In the genomic region with DNA sequence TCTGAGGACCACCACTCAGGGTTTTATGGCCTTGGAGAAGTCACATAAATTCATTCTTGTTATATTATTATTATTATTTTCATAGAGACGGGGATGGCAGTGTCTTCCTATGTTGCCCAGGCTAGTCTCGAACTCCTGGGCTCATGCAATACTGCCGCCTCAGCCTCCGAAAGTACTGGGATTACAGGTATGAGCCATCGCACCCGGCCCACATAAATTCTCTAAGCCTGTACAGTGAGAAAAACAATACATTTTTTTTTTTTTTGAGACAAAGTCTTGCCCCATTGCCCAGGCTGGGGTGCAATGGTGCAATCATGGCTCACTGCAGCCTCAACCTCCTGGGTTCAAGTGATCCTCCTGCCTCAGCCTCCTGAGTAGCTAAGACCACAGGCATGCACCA, we compare ENCODE assay signal across 8 cellular contexts. TPM values are rescaled to one million over a fixed set of nuclear protein-coding genes. Genes with fewer than 3 reads are reported as not detected.
DNase-seq lines count a peak whose midpoint lies in the region; ATAC-seq, FAIRE-seq and TF ChIP-seq lines count a peak whose summit lies in the region.

No MANE protein-coding gene starts in this region.

- no peaks in the 10 kb centered on the region for H3K9me3 ChIP-seq in PC-3 (ENCODE audit: low read length)
- H3K9me3 ChIP-seq in H1 (ENCODE audit: insufficient read depth in 2 of 2, low read depth in 1 of 2, low read length in 1 of 2) = no peaks in the 10 kb centered on the region
- H3K9me3 ChIP-seq in skeletal muscle tissue (ENCODE audit: control insufficient read depth in 3 of 3, low read length in 3 of 3) = no peaks in the 10 kb centered on the region

- no peak overlapping the region for H3K4ac ChIP-seq in H1 (replicated peaks; ENCODE audit: insufficient read length, low read depth, low read length)

- peaks cover 6% of the 10 kb centered on the region for H3K23me2 ChIP-seq in H1 (ENCODE audit: low read depth, low read length)

- H4K91ac ChIP-seq in H1 (replicated peaks; ENCODE audit: insufficient read length, low read length) = no peak overlapping the region

- no peak overlapping the region for H2BK20ac ChIP-seq in H1 (ENCODE audit: low read length)

- H3K27me3 ChIP-seq in PC-3 (ENCODE audit: low read length) (no peaks in the 10 kb centered on the region), H1 (replicated peaks in 1 of 4; ENCODE audit: control insufficient read depth in 3 of 4, extremely low read depth in 1 of 4, insufficient read depth in 3 of 4, low read length in 3 of 4) (no peaks in the 10 kb centered on the region), skeletal muscle tissue (ENCODE audit: control insufficient read depth in 3 of 3, insufficient read depth in 3 of 3, low read length in 3 of 3) (no peaks in the 10 kb centered on the region)

- POLR2A ChIA-PET in activated CD4-positive, alpha-beta T cell treated with anti-CD3 and anti-CD28 coated beads for 36 hours (lab: Charles Lee) = interaction anchor here (0.6 to 2.5 kb wide), 3 partner anchors 11 to 292 kb away, joined by 3 to 8 read pairs (median 3); no protein-coding TSS in a partner anchor
- POLR2A ChIA-PET in PC-3 (lab: Charles Lee; ENCODE audit: unreplicated experiment) = no interaction called here
- POLR2A ChIA-PET in H1 (lab: Charles Lee; ENCODE audit: partially characterized antibody) = interaction anchor here (0.5 to 3.3 kb wide), 14 partner anchors 8 to 1366 kb away, joined by 3 to 18 read pairs (median 4); a partner anchor contains a TSS

- peak overlapping the region; percentile 30 for H3K4me3 Mint-ChIP-seq in activated CD4-positive, alpha-beta T cell treated with anti-CD3 and anti-CD28 coated beads for 36 hours

- WGBS in H1 (ENCODE audit: extremely low coverage in 1 of 2, insufficient coverage in 1 of 2, insufficient read length in 1 of 2, insufficient replicate concordance in 2 of 2, low coverage in 1 of 2, low lambda C conversion rate in 2 of 2, missing lambda C conversion rate in 1 of 2), 2 experiments = 97% methylated on average over 6 of the region's 6 CpGs; no CpG with 5 or more reads in 1 of the 2 experiments

- CTCF ChIA-PET in activated CD4-positive, alpha-beta T cell treated with anti-CD3 and anti-CD28 coated beads for 36 hours (lab: Charles Lee) = interaction anchor here (1.0 kb wide), 1 partner anchor 40 kb away, joined by 3 read pairs; no protein-coding TSS in a partner anchor
- CTCF ChIA-PET in PC-3 (lab: Charles Lee) = no interaction called here
- CTCF ChIA-PET in H1 (lab: Charles Lee; ENCODE audit: partially characterized antibody) = interaction anchor here (0.9 to 1.2 kb wide), 4 partner anchors 12 to 121 kb away, joined by 3 read pairs; no protein-coding TSS in a partner anchor

- H3K36me3 ChIP-seq in PC-3 (ENCODE audit: low read depth, low read length) = peaks cover 5% of the 10 kb centered on the region; the same call in 1 of the 2 replicates
- peaks cover 0 to 11% (median 2%) of the 10 kb centered on the region in 4 experiments; a peak in 4 of 8 replicates for H3K36me3 ChIP-seq in H1 (ENCODE audit: control insufficient read depth in 2 of 4, insufficient read depth in 4 of 4, low read length in 3 of 4)
- H3K36me3 ChIP-seq in skeletal muscle tissue (ENCODE audit: control insufficient read depth in 3 of 3, insufficient read depth in 3 of 3, low read length in 3 of 3) = peaks cover 0 to 2% (median 2%) of the 10 kb centered on the region in 3 donors

- no peaks in the 10 kb centered on the region for H3K9me2 ChIP-seq in PC-3 (replicated peaks; ENCODE audit: low read length)

- no peak for TF ChIP-seq RAD21 in H1 (IDR thresholded peaks at IDR 0.05 in 1 of 2, conservative IDR thresholded peaks at IDR 0.05 in 1 of 2; ENCODE audit: low read depth in 2 of 2, low read length in 2 of 2)

- no peak overlapping the region for H3K56ac ChIP-seq in H1 (replicated peaks; ENCODE audit: insufficient read length, low read depth, low read length)

- H3K27me3 Mint-ChIP-seq in activated CD4-positive, alpha-beta T cell treated with anti-CD3 and anti-CD28 coated beads for 36 hours = no peaks in the 10 kb centered on the region

- peaks cover 14% of the 10 kb centered on the region for H3K4me1 ChIP-seq in PC-3 (ENCODE audit: insufficient read depth, low read length)
- H3K4me1 ChIP-seq in H1 (replicated peaks in 1 of 4; ENCODE audit: control insufficient read depth in 3 of 4, insufficient read depth in 4 of 4, low read length in 3 of 4) = peaks cover 2 to 8% (median 3%) of the 10 kb centered on the region in 4 experiments; a peak in 3 of 7 replicates
- H3K4me1 ChIP-seq in skeletal muscle tissue (ENCODE audit: control insufficient read depth in 3 of 3, insufficient read depth in 3 of 3, low read length in 3 of 3) = peaks cover 32 to 53% (median 38%) of the 10 kb centered on the region in 3 donors

- no peak overlapping the region; the same call in 1 of the 2 replicates for H4K8ac ChIP-seq in H1 (ENCODE audit: extremely low read depth, insufficient read depth, low read length)

- BruUV-seq in PC-3 (replicated peaks; lab: Mats Ljungman, UMichigan) = no TSS peak

- intact Hi-C loops in activated CD4-positive, alpha-beta T cell treated with anti-CD3 and anti-CD28 coated beads for 36 hours (cut with DNase I, micrococcal nuclease) = no loop called here
- intact Hi-C loops in PC-3 (cut with micrococcal nuclease) = no loop called here

- no peak for TF ChIP-seq EP300 in H1 (IDR thresholded peaks at IDR 0.05; ENCODE audit: borderline replicate concordance in 1 of 2, low read depth in 2 of 2, low read length in 2 of 2)

- H3K27ac ChIP-seq in PC-3 (ENCODE audit: low read length) (no peak overlapping the region), H1 (ENCODE audit: low read depth, low read length) (no peak overlapping the region), skeletal muscle tissue (ENCODE audit: low read depth, low read length) (no peak overlapping the region)

- DNase-seq in activated CD4-positive, alpha-beta T cell treated with anti-CD3 and anti-CD28 coated beads for 36 hours = peak; percentile 36
- DNase-seq in activated CD4-positive, alpha-beta T cell treated with anti-CD3 and anti-CD28 coated beads, Interleukin-2, amount 50 U/mL, for 4 hours = no peak
- DNase-seq in PC-3 (no peak), H1 (ENCODE audit: low read depth in 1 of 2, low spot score in 2 of 2) (no peak), DMS 273 treated with DMSO at 0.1 percent for 48 hours (lab: John Stamatoyannopoulos, UW) (no peak)

- H3K36me3 Mint-ChIP-seq in activated CD4-positive, alpha-beta T cell treated with anti-CD3 and anti-CD28 coated beads for 36 hours (ENCODE audit: low read depth) = peaks cover 12% of the 10 kb centered on the region

- H4K5ac ChIP-seq in H1 (ENCODE audit: insufficient read length, low read depth, low read length) = no peak overlapping the region

- H2BK120ac ChIP-seq in H1 (replicated peaks; ENCODE audit: low read depth, low read length) = no peak overlapping the region

- H3K23ac ChIP-seq in H1 (ENCODE audit: insufficient read length) = no peak overlapping the region

- H3K4me1 Mint-ChIP-seq in activated CD4-positive, alpha-beta T cell treated with anti-CD3 and anti-CD28 coated beads for 36 hours = peaks cover 39% of the 10 kb centered on the region

- H3K4me2 ChIP-seq in PC-3 (ENCODE audit: low read length) (peak overlapping the region; percentile 96; the same call in 1 of the 2 replicates), H1 (ENCODE audit: insufficient read depth in 1 of 2, low read depth in 2 of 2, low read length in 2 of 2) (peak overlapping the region in 1 of 2 experiments; percentile 40; a peak in 1 of 4 replicates)

- no peak overlapping the region for H3K14ac ChIP-seq in H1 (ENCODE audit: insufficient read length)

- H3K79me1 ChIP-seq in H1 (ENCODE audit: low read depth, low read length) = peaks cover 4% of the 10 kb centered on the region

- H3K9me3 Mint-ChIP-seq in activated CD4-positive, alpha-beta T cell treated with anti-CD3 and anti-CD28 coated beads for 36 hours (ENCODE audit: low read depth) = no peaks in the 10 kb centered on the region

- no peak overlapping the region for H3K18ac ChIP-seq in H1 (ENCODE audit: extremely low read depth, low read length)

- H2BK15ac ChIP-seq in H1 (ENCODE audit: low read length) = no peak overlapping the region

- H2AFZ ChIP-seq in PC-3 (ENCODE audit: low read length) (no peak overlapping the region; the same call in 1 of the 2 replicates), H1 (ENCODE audit: low read length) (no peak overlapping the region)

- no peak overlapping the region for H2BK12ac ChIP-seq in H1 (ENCODE audit: low read depth, low read length)

- no peak overlapping the region for H2BK5ac ChIP-seq in H1 (ENCODE audit: low read depth, low read length)

- H3K4me3 ChIP-seq in PC-3 (ENCODE audit: low read length) (peak overlapping the region; percentile 83), H1 (ENCODE audit: extremely low read depth in 1 of 4, insufficient read depth in 2 of 4, low read depth in 3 of 4, low read length in 4 of 4) (peak overlapping the region; percentile 84 to 90 (median 90)), skeletal muscle tissue (ENCODE audit: low read length in 3 of 3) (peak overlapping the region; percentile 89 to 98 (median 96))

- H3K27ac Mint-ChIP-seq in activated CD4-positive, alpha-beta T cell treated with anti-CD3 and anti-CD28 coated beads for 36 hours = peak overlapping the region; percentile 19

- H3K9ac ChIP-seq in PC-3 (ENCODE audit: low read length) (peak overlapping the region; percentile 90; the same call in 1 of the 2 replicates), H1 (replicated peaks in 1 of 4; ENCODE audit: extremely low read depth in 1 of 4, low read depth in 3 of 4, low read length in 3 of 4) (no peak overlapping the region), skeletal muscle tissue (ENCODE audit: low read depth in 1 of 3, low read length in 3 of 3) (peak overlapping the region in 1 of 3 donors; percentile 99)

- no peak for TF ChIP-seq CTCF in PC-3 (conservative IDR thresholded peaks at IDR 0.05; ENCODE audit: low read depth, low read length)
- TF ChIP-seq CTCF in H1 (IDR thresholded peaks at IDR 0.05; ENCODE audit: control extremely low read depth in 1 of 3, insufficient read depth in 1 of 3, low read depth in 1 of 3, low read length in 3 of 3) = no peak

- no peak for TF ChIP-seq POLR2A in H1 (IDR thresholded peaks at IDR 0.05; ENCODE audit: control extremely low read depth in 1 of 2, low read depth in 2 of 2, low read length in 2 of 2)

- H3K79me2 ChIP-seq in PC-3 (ENCODE audit: low read length) = peaks cover 46% of the 10 kb centered on the region
- peaks cover 10 to 38% of the 10 kb centered on the region in 2 experiments; a peak in 3 of 4 replicates for H3K79me2 ChIP-seq in H1 (ENCODE audit: control insufficient read depth in 1 of 2, insufficient read depth in 2 of 2, low read length in 2 of 2)

- H4K20me1 ChIP-seq in PC-3 (ENCODE audit: low read length) (peaks cover 27% of the 10 kb centered on the region), H1 (replicated peaks in 1 of 2; ENCODE audit: control insufficient read depth in 1 of 2, insufficient read depth in 2 of 2, low read length in 2 of 2) (peaks cover 0 to 9% of the 10 kb centered on the region in 2 experiments)

- no peak for ATAC-seq in activated CD4-positive, alpha-beta T cell treated with anti-CD3 and anti-CD28 coated beads for 36 hours
- ATAC-seq in PC-3 (no peak), HG02759 (IDR thresholded peaks at IDR 0.05; ENCODE audit: unreplicated experiment) (no peak), HG03135 (IDR thresholded peaks at IDR 0.05; ENCODE audit: unreplicated experiment) (no peak)

- FAIRE-seq in H1 (lab: Jason Lieb, UNC) = no peak

- H3F3A ChIP-seq in PC-3 (ENCODE audit: low read length, unreplicated experiment) = no peaks in the 10 kb centered on the region

- H2AK5ac ChIP-seq in H1 (ENCODE audit: low read depth, low read length) = no peak overlapping the region

RNA-seq across cellular contexts. Expression of a gene that starts 0.8 kb away (rescaled TPM):
- 10 to 100 TPM; 22.6 TPM for total RNA-seq in activated CD4-positive, alpha-beta T cell treated with anti-CD3 and anti-CD28 coated beads for 36 hours
- total RNA-seq in PC-3 (2014; rRNA removed) (16.8 and 25.2 TPM in 2 replicates), skeletal muscle tissue (12.5 TPM)
- 21.3 and 25.9 TPM in 2 replicates for total RNA-seq in H1 (2021; fragmentation: NEBNext Ultra II Directional; extraction: Animal tissue kit (Norgen Biotek cat#: 25700))
- polyA plus RNA-seq in H1 (2011; rRNA removed) = 8.9 and 12.0 TPM in 2 replicates
- 15.7 TPM for polyA plus RNA-seq in H1 (2011; cell fraction: cytosol; rRNA removed)
- 9.0 TPM for polyA plus RNA-seq in H1 (2011; cell fraction: nucleus; rRNA removed)
- polyA plus RNA-seq in H1 (2012, experiment 1 of 2) = 14.5 to 21.7 TPM (median 17.9 TPM) in 4 replicates
- 3.8 TPM for polyA plus RNA-seq in H1 (2012, experiment 2 of 2)
- polyA plus RNA-seq in H1 (2013, experiment 1 of 2) = 15.4 TPM
- 14.8 TPM for polyA plus RNA-seq in H1 (2013, experiment 2 of 2)
- 28.2 and 34.7 TPM in 2 replicates for polyA minus RNA-seq in H1 (2011; rRNA and poly(A)+ RNA removed)
- 12.4 TPM for polyA minus RNA-seq in H1 (2011; cell fraction: cytosol; rRNA and poly(A)+ RNA removed)
- 15.7 TPM for polyA minus RNA-seq in H1 (2011; cell fraction: nucleus; rRNA and poly(A)+ RNA removed)

RNA-seq across cellular contexts. Expression of a gene that starts 0.8 kb away (rescaled TPM):
- 1 to 10 TPM; 4.9 to 5.5 TPM for total RNA-seq in activated CD4-positive, alpha-beta T cell treated with anti-CD3 and anti-CD28 coated beads for 36 hours
- total RNA-seq in PC-3 (2014; rRNA removed) = 4.3 and 4.5 TPM in 2 replicates
- total RNA-seq in H1 (2021; fragmentation: NEBNext Ultra II Directional; extraction: Animal tissue kit (Norgen Biotek cat#: 25700)) = 4.2 and 4.9 TPM in 2 replicates
- 4.0 and 5.2 TPM in 2 replicates for polyA plus RNA-seq in H1 (2011; rRNA removed)
- polyA plus RNA-seq in H1 (2011; cell fraction: cytosol; rRNA removed) = 3.8 TPM
- polyA plus RNA-seq in H1 (2011; cell fraction: nucleus; rRNA removed) = 5.2 TPM
- polyA plus RNA-seq in H1 (2012, experiment 1 of 2) = 3.2 to 3.9 TPM (median 3.6 TPM) in 4 replicates
- 4.6 TPM for polyA plus RNA-seq in H1 (2012, experiment 2 of 2)
- polyA plus RNA-seq in H1 (2013, experiment 1 of 2) = 2.6 TPM
- polyA plus RNA-seq in H1 (2013, experiment 2 of 2) = 2.3 TPM
- polyA minus RNA-seq in H1 (2011; rRNA and poly(A)+ RNA removed) = 5.7 and 7.4 TPM in 2 replicates
- 3.6 TPM for polyA minus RNA-seq in H1 (2011; cell fraction: cytosol; rRNA and poly(A)+ RNA removed)
- polyA minus RNA-seq in H1 (2011; cell fraction: nucleus; rRNA and poly(A)+ RNA removed) = 4.1 TPM
- total RNA-seq in skeletal muscle tissue = 3.1 TPM

RNA-seq across cellular contexts. Expression of a gene that starts 12.9 kb away (rescaled TPM):
- total RNA-seq in activated CD4-positive, alpha-beta T cell treated with anti-CD3 and anti-CD28 coated beads for 36 hours = under 1 TPM; 0.87 to 0.88 TPM
- total RNA-seq in PC-3 (2014; rRNA removed) (6.4 and 8.9 TPM in 2 replicates), skeletal muscle tissue (1.6 TPM)
- 31.8 and 33.3 TPM in 2 replicates for total RNA-seq in H1 (2021; fragmentation: NEBNext Ultra II Directional; extraction: Animal tissue kit (Norgen Biotek cat#: 25700))
- polyA plus RNA-seq in H1 (2011; rRNA removed) = 33.5 and 54.4 TPM in 2 replicates
- polyA plus RNA-seq in H1 (2011; cell fraction: cytosol; rRNA removed) = 46.5 TPM
- polyA plus RNA-seq in H1 (2011; cell fraction: nucleus; rRNA removed) = 189 TPM
- polyA plus RNA-seq in H1 (2012, experiment 1 of 2) = 21.7 to 35.2 TPM (median 31.4 TPM) in 4 replicates
- polyA plus RNA-seq in H1 (2012, experiment 2 of 2) = 24.7 TPM
- 19.8 TPM for polyA plus RNA-seq in H1 (2013, experiment 1 of 2)
- 17.5 TPM for polyA plus RNA-seq in H1 (2013, experiment 2 of 2)
- polyA minus RNA-seq in H1 (2011; rRNA and poly(A)+ RNA removed) = 21.1 and 26.4 TPM in 2 replicates
- polyA minus RNA-seq in H1 (2011; cell fraction: cytosol; rRNA and poly(A)+ RNA removed) = 24.1 TPM
- 31.4 TPM for polyA minus RNA-seq in H1 (2011; cell fraction: nucleus; rRNA and poly(A)+ RNA removed)

RNA-seq across cellular contexts. Expression of a gene that starts 44.1 kb away (rescaled TPM):
- 10 to 100 TPM; 49.3 to 52.2 TPM for total RNA-seq in activated CD4-positive, alpha-beta T cell treated with anti-CD3 and anti-CD28 coated beads for 36 hours
- total RNA-seq in PC-3 (2014; rRNA removed) (97.7 and 122 TPM in 2 replicates), skeletal muscle tissue (20.4 TPM)
- 42.0 and 43.8 TPM in 2 replicates for total RNA-seq in H1 (2021; fragmentation: NEBNext Ultra II Directional; extraction: Animal tissue kit (Norgen Biotek cat#: 25700))
- polyA plus RNA-seq in H1 (2011; rRNA removed) = 29.4 and 31.2 TPM in 2 replicates
- polyA plus RNA-seq in H1 (2011; cell fraction: cytosol; rRNA removed) = 51.1 TPM
- polyA plus RNA-seq in H1 (2011; cell fraction: nucleus; rRNA removed) = 35.3 TPM
- 37.0 to 47.9 TPM (median 45.6 TPM) in 4 replicates for polyA plus RNA-seq in H1 (2012, experiment 1 of 2)
- 29.9 TPM for polyA plus RNA-seq in H1 (2012, experiment 2 of 2)
- polyA plus RNA-seq in H1 (2013, experiment 1 of 2) = 48.3 TPM
- polyA plus RNA-seq in H1 (2013, experiment 2 of 2) = 56.7 TPM
- 11.3 and 15.2 TPM in 2 replicates for polyA minus RNA-seq in H1 (2011; rRNA and poly(A)+ RNA removed)
- polyA minus RNA-seq in H1 (2011; cell fraction: cytosol; rRNA and poly(A)+ RNA removed) = 16.9 TPM
- polyA minus RNA-seq in H1 (2011; cell fraction: nucleus; rRNA and poly(A)+ RNA removed) = 12.4 TPM

RNA-seq across cellular contexts. Expression of a gene that starts 48.9 kb away (rescaled TPM):
- 10 to 100 TPM; 32.7 to 67.5 TPM for total RNA-seq in activated CD4-positive, alpha-beta T cell treated with anti-CD3 and anti-CD28 coated beads for 36 hours
- 117 and 121 TPM in 2 replicates for total RNA-seq in PC-3 (2014; rRNA removed)
- total RNA-seq in H1 (2021; fragmentation: NEBNext Ultra II Directional; extraction: Animal tissue kit (Norgen Biotek cat#: 25700)) = 80.9 and 94.0 TPM in 2 replicates
- polyA plus RNA-seq in H1 (2011; rRNA removed) = 88.2 and 90.3 TPM in 2 replicates
- 76.8 TPM for polyA plus RNA-seq in H1 (2011; cell fraction: cytosol; rRNA removed)
- 68.8 TPM for polyA plus RNA-seq in H1 (2011; cell fraction: nucleus; rRNA removed)
- 78.5 to 95.4 TPM (median 90.5 TPM) in 4 replicates for polyA plus RNA-seq in H1 (2012, experiment 1 of 2)
- polyA plus RNA-seq in H1 (2012, experiment 2 of 2) = 85.8 TPM
- 73.6 TPM for polyA plus RNA-seq in H1 (2013, experiment 1 of 2)
- 72.9 TPM for polyA plus RNA-seq in H1 (2013, experiment 2 of 2)
- polyA minus RNA-seq in H1 (2011; rRNA and poly(A)+ RNA removed) = 14.7 and 15.6 TPM in 2 replicates
- 22.7 TPM for polyA minus RNA-seq in H1 (2011; cell fraction: cytosol; rRNA and poly(A)+ RNA removed)
- 13.9 TPM for polyA minus RNA-seq in H1 (2011; cell fraction: nucleus; rRNA and poly(A)+ RNA removed)
- 42.8 TPM for total RNA-seq in skeletal muscle tissue
